Comparison of ENCODE assay signal across 1 cellular context in the genomic region with DNA sequence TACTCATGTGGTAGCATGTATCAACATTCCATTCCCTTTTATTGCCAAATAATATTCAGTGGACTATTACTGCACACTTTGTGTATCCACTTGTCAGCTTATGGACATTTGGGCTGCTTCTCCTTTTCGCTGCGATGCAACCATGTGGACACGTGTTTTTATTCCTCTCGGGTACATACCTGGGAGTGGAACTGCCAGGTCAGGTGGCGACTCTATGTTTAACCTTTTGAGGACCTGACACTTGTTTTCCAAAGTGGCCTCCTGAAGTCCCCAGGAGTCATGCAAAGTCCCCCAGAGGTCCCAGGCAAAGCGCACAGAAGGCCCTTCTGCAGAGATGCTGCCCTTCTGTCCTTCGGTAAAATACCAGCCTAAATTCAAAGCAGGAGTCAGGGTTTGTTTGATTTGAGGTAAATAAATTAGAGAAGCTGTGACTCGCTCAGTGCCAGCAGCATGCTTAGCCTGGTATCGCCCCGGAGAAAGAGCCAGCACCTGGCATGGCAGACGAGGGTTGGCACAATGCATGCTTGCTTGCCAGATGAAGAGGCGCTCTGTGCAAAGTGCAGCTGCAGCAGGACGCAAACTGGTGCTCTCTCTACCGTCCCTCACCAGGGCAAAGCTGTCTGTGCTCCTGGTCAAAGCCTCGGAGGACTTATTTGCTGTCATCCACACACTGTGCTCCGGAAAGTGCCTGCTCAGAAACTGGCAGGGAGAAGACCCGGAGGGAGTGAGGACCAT.
TF ChIP-seq lines count a peak whose summit lies in the region.

No MANE protein-coding gene starts in this region.

TF ChIP-seq in SK-N-SH, 30 proteins besides CTCF, POLR2A, EP300 and RAD21:
- TF ChIP-seq FOXM1 (IDR thresholded peaks at IDR 0.05; ENCODE audit: low read depth) (no peak), CHD2 (IDR thresholded peaks at IDR 0.05; ENCODE audit: low read length, partially characterized antibody) (peak; percentile 12)
